Comparison of ENCODE assay signal across 1 cellular context in the genomic region with DNA sequence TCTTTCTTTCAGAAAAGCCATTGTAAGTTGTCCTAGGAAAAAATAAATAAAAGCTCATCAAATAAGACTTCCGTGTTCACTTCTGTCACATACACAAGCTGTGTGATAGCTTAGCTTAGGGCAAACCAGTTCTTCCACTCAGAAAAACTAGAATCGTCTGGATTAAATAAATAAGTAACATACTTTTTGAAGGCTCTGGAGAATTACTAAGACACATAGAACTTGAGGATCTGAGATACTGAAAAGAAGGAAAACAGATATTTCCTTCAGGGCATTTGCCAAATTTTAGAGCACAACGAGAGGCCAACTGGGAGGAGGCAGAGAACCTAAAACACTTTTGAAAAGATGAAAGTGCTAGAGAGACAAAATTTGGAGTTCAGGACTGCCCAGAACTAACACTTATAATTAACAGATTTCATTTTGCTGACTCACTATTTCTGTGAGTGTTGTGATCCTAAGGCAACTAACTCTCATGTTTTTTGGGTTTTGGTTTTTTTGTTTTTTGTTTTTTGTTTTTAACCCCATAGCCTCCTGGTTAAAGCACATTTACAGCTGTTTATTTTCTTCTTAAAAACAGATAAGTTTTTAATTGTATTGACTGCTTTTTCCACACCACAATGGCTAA.
TF ChIP-seq lines count a peak whose summit lies in the region.

No MANE protein-coding gene starts in this region.

TF ChIP-seq in GM23338, 12 proteins besides CTCF, POLR2A, EP300 and RAD21:
- TF ChIP-seq, protein P1, sequence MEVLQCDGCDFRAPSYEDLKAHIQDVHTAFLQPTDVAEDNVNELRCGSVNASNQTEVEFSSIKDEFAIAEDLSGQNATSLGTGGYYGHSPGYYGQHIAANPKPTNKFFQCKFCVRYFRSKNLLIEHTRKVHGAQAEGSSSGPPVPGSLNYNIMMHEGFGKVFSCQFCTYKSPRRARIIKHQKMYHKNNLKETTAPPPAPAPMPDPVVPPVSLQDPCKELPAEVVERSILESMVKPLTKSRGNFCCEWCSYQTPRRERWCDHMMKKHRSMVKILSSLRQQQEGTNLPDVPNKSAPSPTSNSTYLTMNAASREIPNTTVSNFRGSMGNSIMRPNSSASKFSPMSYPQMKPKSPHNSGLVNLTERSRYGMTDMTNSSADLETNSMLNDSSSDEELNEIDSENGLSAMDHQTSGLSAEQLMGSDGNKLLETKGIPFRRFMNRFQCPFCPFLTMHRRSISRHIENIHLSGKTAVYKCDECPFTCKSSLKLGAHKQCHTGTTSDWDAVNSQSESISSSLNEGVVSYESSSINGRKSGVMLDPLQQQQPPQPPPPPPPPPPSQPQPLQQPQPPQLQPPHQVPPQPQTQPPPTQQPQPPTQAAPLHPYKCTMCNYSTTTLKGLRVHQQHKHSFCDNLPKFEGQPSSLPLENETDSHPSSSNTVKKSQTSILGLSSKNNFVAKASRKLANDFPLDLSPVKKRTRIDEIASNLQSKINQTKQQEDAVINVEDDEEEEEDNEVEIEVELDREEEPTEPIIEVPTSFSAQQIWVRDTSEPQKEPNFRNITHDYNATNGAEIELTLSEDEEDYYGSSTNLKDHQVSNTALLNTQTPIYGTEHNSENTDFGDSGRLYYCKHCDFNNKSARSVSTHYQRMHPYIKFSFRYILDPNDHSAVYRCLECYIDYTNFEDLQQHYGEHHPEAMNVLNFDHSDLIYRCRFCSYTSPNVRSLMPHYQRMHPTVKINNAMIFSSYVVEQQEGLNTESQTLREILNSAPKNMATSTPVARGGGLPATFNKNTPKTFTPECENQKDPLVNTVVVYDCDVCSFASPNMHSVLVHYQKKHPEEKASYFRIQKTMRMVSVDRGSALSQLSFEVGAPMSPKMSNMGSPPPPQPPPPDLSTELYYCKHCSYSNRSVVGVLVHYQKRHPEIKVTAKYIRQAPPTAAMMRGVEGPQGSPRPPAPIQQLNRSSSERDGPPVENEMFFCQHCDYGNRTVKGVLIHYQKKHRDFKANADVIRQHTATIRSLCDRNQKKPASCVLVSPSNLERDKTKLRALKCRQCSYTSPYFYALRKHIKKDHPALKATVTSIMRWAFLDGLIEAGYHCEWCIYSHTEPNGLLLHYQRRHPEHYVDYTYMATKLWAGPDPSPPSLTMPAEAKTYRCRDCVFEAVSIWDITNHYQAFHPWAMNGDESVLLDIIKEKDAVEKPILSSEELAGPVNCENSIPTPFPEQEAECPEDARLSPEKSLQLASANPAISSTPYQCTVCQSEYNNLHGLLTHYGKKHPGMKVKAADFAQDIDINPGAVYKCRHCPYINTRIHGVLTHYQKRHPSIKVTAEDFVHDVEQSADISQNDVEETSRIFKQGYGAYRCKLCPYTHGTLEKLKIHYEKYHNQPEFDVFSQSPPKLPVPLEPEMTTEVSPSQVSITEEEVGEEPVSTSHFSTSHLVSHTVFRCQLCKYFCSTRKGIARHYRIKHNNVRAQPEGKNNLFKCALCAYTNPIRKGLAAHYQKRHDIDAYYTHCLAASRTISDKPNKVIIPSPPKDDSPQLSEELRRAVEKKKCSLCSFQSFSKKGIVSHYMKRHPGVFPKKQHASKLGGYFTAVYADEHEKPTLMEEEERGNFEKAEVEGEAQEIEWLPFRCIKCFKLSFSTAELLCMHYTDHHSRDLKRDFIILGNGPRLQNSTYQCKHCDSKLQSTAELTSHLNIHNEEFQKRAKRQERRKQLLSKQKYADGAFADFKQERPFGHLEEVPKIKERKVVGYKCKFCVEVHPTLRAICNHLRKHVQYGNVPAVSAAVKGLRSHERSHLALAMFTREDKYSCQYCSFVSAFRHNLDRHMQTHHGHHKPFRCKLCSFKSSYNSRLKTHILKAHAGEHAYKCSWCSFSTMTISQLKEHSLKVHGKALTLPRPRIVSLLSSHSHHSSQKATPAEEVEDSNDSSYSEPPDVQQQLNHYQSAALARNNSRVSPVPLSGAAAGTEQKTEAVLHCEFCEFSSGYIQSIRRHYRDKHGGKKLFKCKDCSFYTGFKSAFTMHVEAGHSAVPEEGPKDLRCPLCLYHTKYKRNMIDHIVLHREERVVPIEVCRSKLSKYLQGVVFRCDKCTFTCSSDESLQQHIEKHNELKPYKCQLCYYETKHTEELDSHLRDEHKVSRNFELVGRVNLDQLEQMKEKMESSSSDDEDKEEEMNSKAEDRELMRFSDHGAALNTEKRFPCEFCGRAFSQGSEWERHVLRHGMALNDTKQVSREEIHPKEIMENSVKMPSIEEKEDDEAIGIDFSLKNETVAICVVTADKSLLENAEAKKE (CRISPR knock-in tag; IDR thresholded peaks at IDR 0.05): no peak
- no peak for TF ChIP-seq JUNB (IDR thresholded peaks at IDR 0.05; ENCODE audit: unreplicated experiment)
- TF ChIP-seq POLR2AphosphoS5 (IDR thresholded peaks at IDR 0.05; ENCODE audit: low read depth): no peak
- no peak for TF ChIP-seq CREB1 (CRISPR knock-in tag; IDR thresholded peaks at IDR 0.05; ENCODE audit: low read depth)
- no peak for TF ChIP-seq STAT1 (IDR thresholded peaks at IDR 0.05; ENCODE audit: unreplicated experiment)
- TF ChIP-seq, protein P2, sequence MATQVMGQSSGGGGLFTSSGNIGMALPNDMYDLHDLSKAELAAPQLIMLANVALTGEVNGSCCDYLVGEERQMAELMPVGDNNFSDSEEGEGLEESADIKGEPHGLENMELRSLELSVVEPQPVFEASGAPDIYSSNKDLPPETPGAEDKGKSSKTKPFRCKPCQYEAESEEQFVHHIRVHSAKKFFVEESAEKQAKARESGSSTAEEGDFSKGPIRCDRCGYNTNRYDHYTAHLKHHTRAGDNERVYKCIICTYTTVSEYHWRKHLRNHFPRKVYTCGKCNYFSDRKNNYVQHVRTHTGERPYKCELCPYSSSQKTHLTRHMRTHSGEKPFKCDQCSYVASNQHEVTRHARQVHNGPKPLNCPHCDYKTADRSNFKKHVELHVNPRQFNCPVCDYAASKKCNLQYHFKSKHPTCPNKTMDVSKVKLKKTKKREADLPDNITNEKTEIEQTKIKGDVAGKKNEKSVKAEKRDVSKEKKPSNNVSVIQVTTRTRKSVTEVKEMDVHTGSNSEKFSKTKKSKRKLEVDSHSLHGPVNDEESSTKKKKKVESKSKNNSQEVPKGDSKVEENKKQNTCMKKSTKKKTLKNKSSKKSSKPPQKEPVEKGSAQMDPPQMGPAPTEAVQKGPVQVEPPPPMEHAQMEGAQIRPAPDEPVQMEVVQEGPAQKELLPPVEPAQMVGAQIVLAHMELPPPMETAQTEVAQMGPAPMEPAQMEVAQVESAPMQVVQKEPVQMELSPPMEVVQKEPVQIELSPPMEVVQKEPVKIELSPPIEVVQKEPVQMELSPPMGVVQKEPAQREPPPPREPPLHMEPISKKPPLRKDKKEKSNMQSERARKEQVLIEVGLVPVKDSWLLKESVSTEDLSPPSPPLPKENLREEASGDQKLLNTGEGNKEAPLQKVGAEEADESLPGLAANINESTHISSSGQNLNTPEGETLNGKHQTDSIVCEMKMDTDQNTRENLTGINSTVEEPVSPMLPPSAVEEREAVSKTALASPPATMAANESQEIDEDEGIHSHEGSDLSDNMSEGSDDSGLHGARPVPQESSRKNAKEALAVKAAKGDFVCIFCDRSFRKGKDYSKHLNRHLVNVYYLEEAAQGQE (IDR thresholded peaks at IDR 0.05; ENCODE audit: unreplicated experiment): no peak
- TF ChIP-seq NANOG (IDR thresholded peaks at IDR 0.05; ENCODE audit: borderline replicate concordance): no peak
- TF ChIP-seq ZNF114 (CRISPR knock-in tag; IDR thresholded peaks at IDR 0.05): no peak
- TF ChIP-seq, protein P3, sequence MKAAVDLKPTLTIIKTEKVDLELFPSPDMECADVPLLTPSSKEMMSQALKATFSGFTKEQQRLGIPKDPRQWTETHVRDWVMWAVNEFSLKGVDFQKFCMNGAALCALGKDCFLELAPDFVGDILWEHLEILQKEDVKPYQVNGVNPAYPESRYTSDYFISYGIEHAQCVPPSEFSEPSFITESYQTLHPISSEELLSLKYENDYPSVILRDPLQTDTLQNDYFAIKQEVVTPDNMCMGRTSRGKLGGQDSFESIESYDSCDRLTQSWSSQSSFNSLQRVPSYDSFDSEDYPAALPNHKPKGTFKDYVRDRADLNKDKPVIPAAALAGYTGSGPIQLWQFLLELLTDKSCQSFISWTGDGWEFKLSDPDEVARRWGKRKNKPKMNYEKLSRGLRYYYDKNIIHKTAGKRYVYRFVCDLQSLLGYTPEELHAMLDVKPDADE (IDR thresholded peaks at IDR 0.05): no peak
- no peak for TF ChIP-seq EZH2 (IDR thresholded peaks at IDR 0.05; ENCODE audit: low read depth, unreplicated experiment)
- no peak for TF ChIP-seq ZNF331 (CRISPR knock-in tag; IDR thresholded peaks at IDR 0.05; ENCODE audit: low read depth)
- no peak for TF ChIP-seq EZH2phosphoT487 (IDR thresholded peaks at IDR 0.05; ENCODE audit: unreplicated experiment)
